ENCODE assay signal across 8 cellular contexts in genomic region chr12:55142896-55143870, GRCh38. TPM values are rescaled to one million over a fixed set of nuclear protein-coding genes. Genes with fewer than 3 reads are reported as not detected.
DNase-seq lines count a peak whose midpoint lies in the region; ATAC-seq and TF ChIP-seq lines count a peak whose summit lies in the region.

No MANE protein-coding gene starts in this region.

- ATAC-seq in Right ventricle myocardium superior (ENCODE audit: poor library complexity) (no peak), HG03442 (IDR thresholded peaks at IDR 0.05; ENCODE audit: unreplicated experiment) (no peak)
- no peak for ATAC-seq in stimulated activated naive CD8-positive, alpha-beta T cell treated with anti-CD3 and anti-CD28 coated beads, Interleukin-15, Interleukin-2, amounts not matched to agents 100 U/mL and 50 U/mL, for 24 hours

- H3K27me3 ChIP-seq in cardiac muscle cell (no peaks in the 10 kb centered on the region), MG63 (peaks cover 4% of the 10 kb centered on the region; the same call in 1 of the 2 replicates), SJCRH30 (no peaks in the 10 kb centered on the region)

- H3K9me3 ChIP-seq in cardiac muscle cell (ENCODE audit: low read depth) (no peaks in the 10 kb centered on the region), MG63 (no peaks in the 10 kb centered on the region), SJCRH30 (replicated peaks) (no peaks in the 10 kb centered on the region)

- H3K4me1 ChIP-seq in cardiac muscle cell (ENCODE audit: low read depth) (no peaks in the 10 kb centered on the region), SJCRH30 (no peaks in the 10 kb centered on the region)

- in situ Hi-C loops in T47D (cut with HindIII; ENCODE audit: low pct_unique_long_range_greater_than_20kb, low sequenced_read_pairs): no loop called here

- H3K4me3 ChIP-seq in cardiac muscle cell: no peak overlapping the region
- H3K4me3 ChIP-seq in MG63: no peak overlapping the region
- no peak overlapping the region for H3K4me3 ChIP-seq in SJCRH30

- H3K27ac ChIP-seq in cardiac muscle cell (no peak overlapping the region), SJCRH30 (no peak overlapping the region)

- DNase-seq in cardiac muscle cell (ENCODE audit: low read depth in 1 of 2, low spot score in 1 of 2) (peak; percentile 57 to 85), Right ventricle myocardium superior (no peak), MG63 (peak; percentile 31), SJCRH30 (peak; percentile 39 to 74), T47D (ENCODE audit: low read depth in 1 of 2, low spot score in 1 of 2) (peak; percentile 37 to 78), left kidney (ENCODE audit: low read depth, low spot score) (peak; percentile 85)
- DNase-seq in stimulated activated naive CD8-positive, alpha-beta T cell treated with anti-CD3 and anti-CD28 coated beads, Interleukin-15, Interleukin-2, amounts not matched to agents 100 U/mL and 50 U/mL, for 24 hours: peak; percentile 57

- H3K36me3 ChIP-seq in cardiac muscle cell: no peaks in the 10 kb centered on the region
- H3K36me3 ChIP-seq in MG63: no peaks in the 10 kb centered on the region
- H3K36me3 ChIP-seq in SJCRH30: no peaks in the 10 kb centered on the region

- intact Hi-C loops in Right ventricle myocardium superior (cut with DNase I): no loop called here

- TF ChIP-seq CTCF in cardiac muscle cell (IDR thresholded peaks at IDR 0.05; ENCODE audit: low read depth, low read length): peak; percentile 69

RNA-seq across cellular contexts. Expression of gene OR9K2, which starts 17.0 kb away (rescaled TPM):
- total RNA-seq in cardiac muscle cell (not detected in 2 replicates), Right ventricle myocardium superior (not detected)
- polyA plus RNA-seq in cardiac muscle cell: not detected in 2 replicates
- total RNA-seq in MG63 (2014; rRNA removed; shearing (Covaris generic); ENCODE audit: low replicate concordance): not detected in 2 replicates
- not detected in 2 replicates for total RNA-seq in SJCRH30 (2014; rRNA removed; shearing (Covaris generic))
